29 cellular contexts compared by ENCODE assay signal in genomic region chr2:56121995-56122394, GRCh38.
"Had no signal": no experiment of that assay in that cellular context is flagged by ENCODE, and none has a peak within 500 bp of the region (broad histone marks: within the 10 kb centered on the region; RNA-seq: fewer than 3 reads in every experiment).

No MANE protein-coding gene starts in this region.

- FAIRE-seq: TTC549 had no signal

- H3K4me3 Mint-ChIP-seq: activated CD4-positive, alpha-beta T cell treated with anti-CD3 and anti-CD28 coated beads, Interleukin-2, amount 10 ng/mL, durations not matched to agents 24 days and 14 days; activated CD8-positive, alpha-beta T cell treated with anti-CD3 and anti-CD28 coated beads for 36 hours; activated naive CD4-positive, alpha-beta T cell treated with anti-CD3 and anti-CD28 coated beads, Interleukin-2, amount 50 U/mL, for 24 hours; activated naive CD8-positive, alpha-beta T cell treated with anti-CD3 and anti-CD28 coated beads, Interleukin-2, amount 10 ng/mL, durations not matched to agents 7 days and 5 days; activated T-cell treated with anti-CD3 and anti-CD28 coated beads, Interleukin-2, amount 50 U/mL, for 72 hours; central memory CD8-positive, alpha-beta T cell had no signal

- DNase-seq: activated CD4-positive, alpha-beta T cell treated with anti-CD3 and anti-CD28 coated beads, Interleukin-2, amount 10 ng/mL, durations not matched to agents 24 days and 14 days; activated CD4-positive, alpha-beta T cell treated with anti-CD3 and anti-CD28 coated beads, Interleukin-2, amount 50 U/mL, for 4 hours; activated CD8-positive, alpha-beta T cell treated with anti-CD3 and anti-CD28 coated beads for 36 hours; activated gamma-delta T cell; activated naive CD4-positive, alpha-beta T cell treated with Interleukin-2 at 50 U/mL for 16 hours; activated naive CD8-positive, alpha-beta T cell treated with anti-CD3 and anti-CD28 coated beads, Interleukin-2, amount 10 ng/mL, durations not matched to agents 7 days and 5 days; activated T-cell treated with anti-CD3 and anti-CD28 coated beads, Interleukin-2, amount 50 U/mL, for 1 hour; activated T-cell treated with anti-CD3 and anti-CD28 coated beads, Interleukin-2, amount 50 U/mL, for 72 hours; amygdala; Kasumi-1; MG63; NCI-H1048; NCI-H1105 treated with DMSO at 0.1 percent for 48 hours; NCI-H1694; NCI-H1930; NCI-H2081 treated with DMSO at 0.1 percent for 48 hours; NCI-H345; NCI-H524 treated with DMSO at 0.1 percent for 48 hours; SHP77; SJCRH30; T1000 had no signal

- H3K4me1 ChIP-seq: ascending aorta, SJCRH30 had no signal

- H3K27ac ChIP-seq: ascending aorta, cardiac muscle cell, SJCRH30, SK-N-MC had no signal

- ATAC-seq: activated CD8-positive, alpha-beta T cell treated with anti-CD3 and anti-CD28 coated beads for 36 hours; activated T-cell treated with anti-CD3 and anti-CD28 coated beads, Interleukin-2, amount 50 U/mL, for 72 hours; Panc1 had no signal

- H3K4me3 ChIP-seq: ascending aorta, cardiac muscle cell, MG63, SJCRH30, SK-N-MC had no signal

- H3K4me1 Mint-ChIP-seq: activated CD4-positive, alpha-beta T cell treated with anti-CD3 and anti-CD28 coated beads, Interleukin-2, amount 10 ng/mL, durations not matched to agents 24 days and 14 days; activated naive CD4-positive, alpha-beta T cell treated with anti-CD3 and anti-CD28 coated beads, Interleukin-2, amount 50 U/mL, for 24 hours; activated naive CD8-positive, alpha-beta T cell treated with anti-CD3 and anti-CD28 coated beads, Interleukin-2, amount 10 ng/mL, durations not matched to agents 7 days and 5 days; central memory CD8-positive, alpha-beta T cell had no signal

- H3K36me3 Mint-ChIP-seq: activated naive CD4-positive, alpha-beta T cell treated with anti-CD3 and anti-CD28 coated beads, Interleukin-2, amount 50 U/mL, for 24 hours; activated naive CD8-positive, alpha-beta T cell treated with anti-CD3 and anti-CD28 coated beads, Interleukin-2, amount 10 ng/mL, durations not matched to agents 7 days and 5 days had no signal

- H3K36me3 ChIP-seq: ascending aorta, cardiac muscle cell, MG63, SJCRH30 had no signal

- H3K27me3 ChIP-seq: ascending aorta, cardiac muscle cell, MG63, SJCRH30 had no signal

- H3K9me3 Mint-ChIP-seq: activated CD4-positive, alpha-beta T cell treated with anti-CD3 and anti-CD28 coated beads, Interleukin-2, amount 10 ng/mL, durations not matched to agents 24 days and 14 days; activated CD8-positive, alpha-beta T cell treated with anti-CD3 and anti-CD28 coated beads for 36 hours; activated naive CD4-positive, alpha-beta T cell treated with anti-CD3 and anti-CD28 coated beads, Interleukin-2, amount 50 U/mL, for 24 hours; activated naive CD8-positive, alpha-beta T cell treated with anti-CD3 and anti-CD28 coated beads, Interleukin-2, amount 10 ng/mL, durations not matched to agents 7 days and 5 days; activated T-cell treated with anti-CD3 and anti-CD28 coated beads, Interleukin-2, amount 50 U/mL, for 72 hours; activated T-helper 2 cell treated with anti-CD3 and anti-CD28 coated beads, Interferon-gamma antibody, Interleukin-2, Interleukin-4, amounts not matched to agents 10 μg/mL and 5 μg/mL and 100 μg/mL, durations not matched to agents 14 hours and 24 hours and 36 hours; central memory CD8-positive, alpha-beta T cell had no signal

- H3K27ac Mint-ChIP-seq: activated CD4-positive, alpha-beta T cell treated with anti-CD3 and anti-CD28 coated beads, Interleukin-2, amount 10 ng/mL, durations not matched to agents 24 days and 14 days; activated CD8-positive, alpha-beta T cell treated with anti-CD3 and anti-CD28 coated beads for 36 hours; activated naive CD4-positive, alpha-beta T cell treated with anti-CD3 and anti-CD28 coated beads, Interleukin-2, amount 50 U/mL, for 24 hours; activated naive CD8-positive, alpha-beta T cell treated with anti-CD3 and anti-CD28 coated beads, Interleukin-2, amount 10 ng/mL, durations not matched to agents 7 days and 5 days; activated T-cell treated with anti-CD3 and anti-CD28 coated beads, Interleukin-2, amount 50 U/mL, for 72 hours; activated T-helper 2 cell treated with anti-CD3 and anti-CD28 coated beads, Interferon-gamma antibody, Interleukin-2, Interleukin-4, amounts not matched to agents 10 μg/mL and 5 μg/mL and 100 μg/mL, durations not matched to agents 14 hours and 24 hours and 36 hours had no signal

- H3K9me3 ChIP-seq: ascending aorta, MG63, SJCRH30 had no signal

- H3K27me3 Mint-ChIP-seq: activated CD4-positive, alpha-beta T cell treated with anti-CD3 and anti-CD28 coated beads, Interleukin-2, amount 10 ng/mL, durations not matched to agents 24 days and 14 days; activated CD8-positive, alpha-beta T cell treated with anti-CD3 and anti-CD28 coated beads for 36 hours; activated naive CD4-positive, alpha-beta T cell treated with anti-CD3 and anti-CD28 coated beads, Interleukin-2, amount 50 U/mL, for 24 hours; central memory CD8-positive, alpha-beta T cell had no signal
